Comparison of ENCODE assay signal across 15 cellular contexts in the genomic region with DNA sequence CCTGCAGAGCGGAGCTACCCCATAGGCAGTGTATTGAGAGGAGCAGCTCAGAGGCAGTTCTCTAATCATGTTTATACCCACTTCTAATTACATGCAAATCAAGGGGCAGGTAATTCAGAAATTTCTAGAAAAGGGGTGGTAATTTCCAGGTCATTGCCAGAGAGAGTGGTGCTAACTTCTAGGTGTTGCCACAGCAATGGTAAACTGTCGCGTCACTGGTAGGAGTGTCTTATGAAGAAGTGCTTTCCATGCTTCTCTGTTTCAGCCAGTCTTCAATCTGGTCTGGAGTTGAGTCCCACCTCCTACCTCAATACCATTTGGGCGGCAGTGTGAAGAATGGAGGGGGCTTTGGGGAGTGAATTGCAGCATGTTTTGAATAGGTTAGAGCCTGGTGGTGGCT. TPM values are rescaled to one million over a fixed set of nuclear protein-coding genes. Genes with fewer than 3 reads are reported as not detected.
DNase-seq lines count a peak whose midpoint lies in the region; ATAC-seq and TF ChIP-seq lines count a peak whose summit lies in the region.
"Had no signal": no experiment of that assay in that cellular context is flagged by ENCODE, and none has a peak within 500 bp of the region (broad histone marks: within the 10 kb centered on the region; RNA-seq: fewer than 3 reads in every experiment).

No MANE protein-coding gene starts in this region.

- H2AK5ac ChIP-seq in IMR-90 (ENCODE audit: low read depth, low read length) = no peak overlapping the region

- peak overlapping the region; percentile 91 for H3K27ac Mint-ChIP-seq in activated T-cell treated with anti-CD3 and anti-CD28 coated beads, Interleukin-2, amount 50 U/mL, for 24 hours
- peak overlapping the region; percentile 43 for H3K27ac Mint-ChIP-seq in activated naive CD8-positive, alpha-beta T cell treated with anti-CD3 and anti-CD28 coated beads for 36 hours
- peak overlapping the region; percentile 38 for H3K27ac Mint-ChIP-seq in progenitor cell of endocrine pancreas
- H3K27ac Mint-ChIP-seq: nephron progenitor cell had no signal

- no peaks in the 10 kb centered on the region for H3K27me3 ChIP-seq in IMR-90 (ENCODE audit: control insufficient read depth, insufficient read depth, low read length)
- H3K27me3 ChIP-seq: foreskin keratinocyte, transverse colon had no signal

- no peak overlapping the region for H4K8ac ChIP-seq in IMR-90 (ENCODE audit: low read depth in 2 of 2, low read length in 2 of 2)

- no peaks in the 10 kb centered on the region for H3K79me1 ChIP-seq in IMR-90 (ENCODE audit: low read depth in 1 of 2, low read length in 2 of 2)

- TF ChIP-seq POLR2A in IMR-90 (IDR thresholded peaks at IDR 0.05; ENCODE audit: low read depth, low read length) = no peak

- H3K4me3 ChIP-seq in IMR-90 (ENCODE audit: insufficient read depth, low read depth, low read length) = no peak overlapping the region
- H3K4me3 ChIP-seq: transverse colon had no signal

- no peak overlapping the region for H2BK20ac ChIP-seq in IMR-90 (ENCODE audit: low read depth, low read length)

- no peaks in the 10 kb centered on the region for H3K27me3 Mint-ChIP-seq in activated T-cell treated with anti-CD3 and anti-CD28 coated beads, Interleukin-2, amount 50 U/mL, for 24 hours
- H3K27me3 Mint-ChIP-seq in activated naive CD8-positive, alpha-beta T cell treated with anti-CD3 and anti-CD28 coated beads for 36 hours = no peaks in the 10 kb centered on the region
- no peaks in the 10 kb centered on the region for H3K27me3 Mint-ChIP-seq in progenitor cell of endocrine pancreas

- no peak for ATAC-seq in IMR-90 (ENCODE audit: low read depth)
- ATAC-seq in GM21515 (IDR thresholded peaks at IDR 0.05; ENCODE audit: unreplicated experiment) = no peak

- H3K9ac ChIP-seq in IMR-90 (ENCODE audit: low read depth, low read length) = no peak overlapping the region

- H3K9me3 ChIP-seq in IMR-90 (ENCODE audit: control insufficient read depth, insufficient read depth, low read length) = no peaks in the 10 kb centered on the region
- H3K9me3 ChIP-seq: transverse colon had no signal

- no peak overlapping the region for H2AFZ ChIP-seq in IMR-90 (replicated peaks; ENCODE audit: low read length, poor library complexity)

- POLR2A ChIA-PET in IMR-90 (lab: Charles Lee; ENCODE audit: unreplicated experiment) = no interaction called here

- no TSS peak for BruUV-seq in IMR-90 (replicated peaks; lab: Mats Ljungman, UMichigan)

- H4K5ac ChIP-seq in IMR-90 (ENCODE audit: low read depth, low read length) = no peak overlapping the region

- H3K9me3 Mint-ChIP-seq in activated T-cell treated with anti-CD3 and anti-CD28 coated beads, Interleukin-2, amount 50 U/mL, for 24 hours = peaks cover 3% of the 10 kb centered on the region
- H3K9me3 Mint-ChIP-seq in activated naive CD8-positive, alpha-beta T cell treated with anti-CD3 and anti-CD28 coated beads for 36 hours = peaks cover 5% of the 10 kb centered on the region
- peaks cover 9% of the 10 kb centered on the region for H3K9me3 Mint-ChIP-seq in progenitor cell of endocrine pancreas (ENCODE audit: low read depth)

- no peaks in the 10 kb centered on the region; the same call in 1 of the 2 replicates for H3K4me1 ChIP-seq in IMR-90 (ENCODE audit: control insufficient read depth, insufficient read depth, low read length)

- no CpG with 5 or more reads among the region's 4 CpGs for WGBS in IMR-90 (ENCODE audit: extremely low coverage in 2 of 2, insufficient read length in 1 of 2), 2 experiments

- TF ChIP-seq RAD21 in IMR-90 (IDR thresholded peaks at IDR 0.05; ENCODE audit: low read length) = no peak

- H2BK5ac ChIP-seq in IMR-90 (ENCODE audit: low read depth, low read length, poor library complexity, severe bottlenecking) = no peak overlapping the region

- no peak overlapping the region for H3K4me3 Mint-ChIP-seq in activated T-cell treated with anti-CD3 and anti-CD28 coated beads, Interleukin-2, amount 50 U/mL, for 24 hours
- H3K4me3 Mint-ChIP-seq in activated naive CD8-positive, alpha-beta T cell treated with anti-CD3 and anti-CD28 coated beads for 36 hours = no peak overlapping the region
- H3K4me3 Mint-ChIP-seq in progenitor cell of endocrine pancreas (ENCODE audit: low read depth) = no peak overlapping the region
- H3K4me3 Mint-ChIP-seq: nephron progenitor cell had no signal

- no peak overlapping the region for H3K4me2 ChIP-seq in IMR-90 (ENCODE audit: low read depth, low read length)

- no peak overlapping the region for H2BK120ac ChIP-seq in IMR-90 (ENCODE audit: low read depth, low read length)

- peaks cover 68% of the 10 kb centered on the region for H3K4me1 Mint-ChIP-seq in activated T-cell treated with anti-CD3 and anti-CD28 coated beads, Interleukin-2, amount 50 U/mL, for 24 hours (ENCODE audit: low read depth)
- peaks cover 53% of the 10 kb centered on the region for H3K4me1 Mint-ChIP-seq in activated naive CD8-positive, alpha-beta T cell treated with anti-CD3 and anti-CD28 coated beads for 36 hours
- peaks cover 11% of the 10 kb centered on the region for H3K4me1 Mint-ChIP-seq in progenitor cell of endocrine pancreas (ENCODE audit: low read depth)

- intact Hi-C loops in IMR-90 (cut with micrococcal nuclease) = no loop called here

- H3K14ac ChIP-seq in IMR-90 (replicated peaks; ENCODE audit: low read depth, low read length) = 0 out of 2 replicates have a peak overlapping the region, but pooled peaks have one; percentile 6

- H2AK9ac ChIP-seq in IMR-90 (replicated peaks; ENCODE audit: low read depth, low read length, poor library complexity) = no peak overlapping the region

- H4K20me1 ChIP-seq in IMR-90 (ENCODE audit: insufficient read depth, low read length) = no peaks in the 10 kb centered on the region

- dilution Hi-C loops in IMR-90 (cut with HindIII; ENCODE audit: low sequenced_read_pairs, unreplicated experiment) = no loop called here

- no peak overlapping the region for H3K4ac ChIP-seq in IMR-90 (ENCODE audit: low read depth, low read length)

- CTCF ChIA-PET in IMR-90 (lab: Yijun Ruan, JAX) = no interaction called here

- H2BK15ac ChIP-seq in IMR-90 (ENCODE audit: low read depth, low read length) = no peak overlapping the region

- no peak overlapping the region for H4K91ac ChIP-seq in IMR-90 (ENCODE audit: insufficient read depth, low read depth, low read length)

- DNase-seq in activated T-cell treated with anti-CD3 and anti-CD28 coated beads, Interleukin-2, amount 50 U/mL, for 24 hours = no peak
- DNase-seq in activated T-cell treated with anti-CD3 and anti-CD28 coated beads, Interleukin-2, amount 50 U/mL, for 1 hour = no peak
- DNase-seq in IMR-90 = no peak
- no peak for DNase-seq in activated naive CD8-positive, alpha-beta T cell treated with anti-CD3 and anti-CD28 coated beads for 36 hours
- DNase-seq in progenitor cell of endocrine pancreas (ENCODE audit: low spot score, unreplicated experiment) = no peak
- no peak for DNase-seq in HPDE6-E6E7 (ENCODE audit: extremely low spot score)
- no peak for DNase-seq in cerebellar cortex (ENCODE audit: low spot score)
- DNase-seq: foreskin keratinocyte; kidney glomerular epithelial cell; MV-4-11; NCI-H1930; nephron progenitor cell; stimulated activated CD4-positive, alpha-beta T cell treated with anti-CD3 and anti-CD28 coated beads, Interleukin-12 subunit alpha, Interleukin-12 subunit beta, amount 100 ng/mL, for 4 hours; transverse colon had no signal

- no peaks in the 10 kb centered on the region for H3K36me3 ChIP-seq in IMR-90 (ENCODE audit: control insufficient read depth, insufficient read depth, low read length)
- H3K36me3 ChIP-seq: transverse colon had no signal

- no peak overlapping the region for H3K56ac ChIP-seq in IMR-90 (ENCODE audit: extremely low read depth, insufficient read depth, low read length)

- no peak overlapping the region for H3K27ac ChIP-seq in IMR-90 (ENCODE audit: insufficient read depth, low read length)
- H3K27ac ChIP-seq: transverse colon had no signal

- in situ Hi-C loops in IMR-90 (cut with MboI; ENCODE audit: low sequenced_read_pairs) = no loop called here

- no peak overlapping the region for H3K18ac ChIP-seq in IMR-90 (ENCODE audit: low read depth, low read length)

- no peaks in the 10 kb centered on the region; the same call in 1 of the 2 replicates for H3K9me1 ChIP-seq in IMR-90 (ENCODE audit: insufficient read depth, low read length)

- no peak overlapping the region for H3K23ac ChIP-seq in IMR-90 (ENCODE audit: low read depth, low read length)

- TF ChIP-seq CTCF in IMR-90 (conservative IDR thresholded peaks at IDR 0.05; ENCODE audit: low read depth, low read length) (no peak), progenitor cell of endocrine pancreas (IDR thresholded peaks at IDR 0.05; ENCODE audit: unreplicated experiment) (no peak)

- H3K36me3 Mint-ChIP-seq in activated T-cell treated with anti-CD3 and anti-CD28 coated beads, Interleukin-2, amount 50 U/mL, for 24 hours (ENCODE audit: low read depth) = no peaks in the 10 kb centered on the region
- H3K36me3 Mint-ChIP-seq in activated naive CD8-positive, alpha-beta T cell treated with anti-CD3 and anti-CD28 coated beads for 36 hours = peaks cover 3% of the 10 kb centered on the region
- H3K36me3 Mint-ChIP-seq in progenitor cell of endocrine pancreas (ENCODE audit: insufficient read depth) = no peaks in the 10 kb centered on the region

TF ChIP-seq in IMR-90, 13 proteins besides CTCF, POLR2A, EP300 and RAD21 (continues in another document):
- TF ChIP-seq FOS (IDR thresholded peaks at IDR 0.05; ENCODE audit: low read depth, low read length) = no peak
- no peak for TF ChIP-seq NFE2L2 (IDR thresholded peaks at IDR 0.05; ENCODE audit: low read depth, low read length)
- TF ChIP-seq, protein P1, sequence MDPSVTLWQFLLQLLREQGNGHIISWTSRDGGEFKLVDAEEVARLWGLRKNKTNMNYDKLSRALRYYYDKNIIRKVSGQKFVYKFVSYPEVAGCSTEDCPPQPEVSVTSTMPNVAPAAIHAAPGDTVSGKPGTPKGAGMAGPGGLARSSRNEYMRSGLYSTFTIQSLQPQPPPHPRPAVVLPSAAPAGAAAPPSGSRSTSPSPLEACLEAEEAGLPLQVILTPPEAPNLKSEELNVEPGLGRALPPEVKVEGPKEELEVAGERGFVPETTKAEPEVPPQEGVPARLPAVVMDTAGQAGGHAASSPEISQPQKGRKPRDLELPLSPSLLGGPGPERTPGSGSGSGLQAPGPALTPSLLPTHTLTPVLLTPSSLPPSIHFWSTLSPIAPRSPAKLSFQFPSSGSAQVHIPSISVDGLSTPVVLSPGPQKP (IDR thresholded peaks at IDR 0.05; ENCODE audit: borderline replicate concordance, low read depth, low read length) = no peak

RNA-seq across cellular contexts. Expression of gene AMN1, which starts 8.5 kb away (rescaled TPM):
- total RNA-seq in IMR-90 (2012; rRNA removed) (3.4 and 6.1 TPM in 2 replicates), progenitor cell of endocrine pancreas (29.2 and 31.9 TPM in 2 replicates)
- polyA plus RNA-seq in IMR-90 (2012; rRNA removed) = 4.0 and 5.2 TPM in 2 replicates
- 0.99 and 2.3 TPM in 2 replicates for polyA plus RNA-seq in IMR-90 (2012; cell fraction: cytosol; rRNA removed)
- polyA plus RNA-seq in IMR-90 (2012; cell fraction: nucleus; rRNA removed; ENCODE audit: low replicate concordance) = 0.72 and 4.3 TPM in 2 replicates
- total RNA-seq in activated naive CD8-positive, alpha-beta T cell treated with anti-CD3 and anti-CD28 coated beads for 36 hours = 1 to 10 TPM; 2.7 to 3.7 TPM

Comparison
In these comparisons a context has a peak if more than half of its experiments do, and no peak if none do; other contexts are left out.
1. H3K27ac Mint-ChIP-seq: peak in every context shown above with its lines; median percentile 91 in activated T-cell treated with anti-CD3 and anti-CD28 coated beads, Interleukin-2, amount 50 U/mL, for 24 hours; 43 in activated naive CD8-positive, alpha-beta T cell treated with anti-CD3 and anti-CD28 coated beads for 36 hours; 38 in progenitor cell of endocrine pancreas.